ENCODE assay signal across 1 cellular context in the genomic region with DNA sequence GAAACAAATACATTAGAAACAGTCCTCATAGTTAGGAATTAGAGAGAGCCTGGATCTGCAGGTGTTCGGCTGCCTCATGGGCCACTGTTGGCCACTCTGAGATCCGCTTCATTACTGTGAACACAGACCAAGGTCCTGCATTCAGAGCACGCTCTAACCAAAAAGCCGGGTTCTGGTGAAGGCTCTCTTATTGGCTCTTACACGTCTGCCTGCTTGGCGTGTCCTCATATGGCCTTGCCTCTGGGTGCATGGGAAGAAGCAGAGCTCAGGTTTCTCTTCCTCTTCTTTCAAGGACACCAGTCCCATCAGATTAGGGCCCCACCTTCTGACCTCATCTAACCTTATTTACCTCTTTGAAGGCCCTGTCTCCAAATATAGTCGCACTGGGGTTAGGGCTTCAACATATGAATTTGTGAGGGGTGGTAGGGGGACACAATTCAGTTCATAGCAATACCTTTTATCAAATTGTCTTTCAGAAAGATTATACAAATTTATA.
A peak's percentile ranks its signal among the peaks of the same experiment; 100 is the strongest.
TF ChIP-seq lines count a peak whose summit lies in the region.

No MANE protein-coding gene starts in this region.

TF ChIP-seq in HepG2, 621 proteins besides CTCF, POLR2A, EP300 and RAD21 (continued from another document and continues in another):
- TF ChIP-seq PRMT3 (CRISPR knock-in tag; IDR thresholded peaks at IDR 0.05; ENCODE audit: borderline replicate concordance, low read depth) (no peak), MAZ (IDR thresholded peaks at IDR 0.05; ENCODE audit: borderline replicate concordance, low read depth, low read length) (no peak), MAZ (CRISPR knock-in tag; IDR thresholded peaks at IDR 0.05; ENCODE audit: low read depth) (no peak), ZNF737 (CRISPR knock-in tag; IDR thresholded peaks at IDR 0.05; ENCODE audit: borderline replicate concordance) (no peak), NFYC (CRISPR knock-in tag; IDR thresholded peaks at IDR 0.05) (peak; percentile 11; the same call in 1 of the 2 replicates), CC2D1A (CRISPR knock-in tag; IDR thresholded peaks at IDR 0.05) (no peak), ELF3 (CRISPR knock-in tag; IDR thresholded peaks at IDR 0.05) (peak; percentile 51; the same call in 1 of the 2 replicates), ZNF441 (CRISPR knock-in tag; IDR thresholded peaks at IDR 0.05; ENCODE audit: borderline replicate concordance) (peak; percentile 38; the same call in 1 of the 2 replicates), EEA1 (CRISPR knock-in tag; IDR thresholded peaks at IDR 0.05; ENCODE audit: borderline replicate concordance) (no peak), GTF2F1 (IDR thresholded peaks at IDR 0.05; ENCODE audit: low read length) (no peak), HMG20A (CRISPR knock-in tag; IDR thresholded peaks at IDR 0.05; ENCODE audit: borderline replicate concordance) (peak; percentile 39; the same call in 1 of the 2 replicates), POLR2AphosphoS5 (IDR thresholded peaks at IDR 0.05; ENCODE audit: low read depth, low read length) (no peak), ZC3H4 (CRISPR knock-in tag; IDR thresholded peaks at IDR 0.05; ENCODE audit: borderline replicate concordance) (no peak), ZNF431 (CRISPR knock-in tag; IDR thresholded peaks at IDR 0.05; ENCODE audit: borderline replicate concordance, low read depth) (no peak), GFI1 (CRISPR knock-in tag; IDR thresholded peaks at IDR 0.05; ENCODE audit: borderline replicate concordance) (no peak), CBX1 (IDR thresholded peaks at IDR 0.05; ENCODE audit: low read depth) (no peak), HDAC6 (IDR thresholded peaks at IDR 0.05; ENCODE audit: low read depth, low read length) (no peak), FOXM1 (CRISPR knock-in tag; IDR thresholded peaks at IDR 0.05) (no peak), ZNF772 (CRISPR knock-in tag; IDR thresholded peaks at IDR 0.05) (no peak)
- TF ChIP-seq, protein P1, sequence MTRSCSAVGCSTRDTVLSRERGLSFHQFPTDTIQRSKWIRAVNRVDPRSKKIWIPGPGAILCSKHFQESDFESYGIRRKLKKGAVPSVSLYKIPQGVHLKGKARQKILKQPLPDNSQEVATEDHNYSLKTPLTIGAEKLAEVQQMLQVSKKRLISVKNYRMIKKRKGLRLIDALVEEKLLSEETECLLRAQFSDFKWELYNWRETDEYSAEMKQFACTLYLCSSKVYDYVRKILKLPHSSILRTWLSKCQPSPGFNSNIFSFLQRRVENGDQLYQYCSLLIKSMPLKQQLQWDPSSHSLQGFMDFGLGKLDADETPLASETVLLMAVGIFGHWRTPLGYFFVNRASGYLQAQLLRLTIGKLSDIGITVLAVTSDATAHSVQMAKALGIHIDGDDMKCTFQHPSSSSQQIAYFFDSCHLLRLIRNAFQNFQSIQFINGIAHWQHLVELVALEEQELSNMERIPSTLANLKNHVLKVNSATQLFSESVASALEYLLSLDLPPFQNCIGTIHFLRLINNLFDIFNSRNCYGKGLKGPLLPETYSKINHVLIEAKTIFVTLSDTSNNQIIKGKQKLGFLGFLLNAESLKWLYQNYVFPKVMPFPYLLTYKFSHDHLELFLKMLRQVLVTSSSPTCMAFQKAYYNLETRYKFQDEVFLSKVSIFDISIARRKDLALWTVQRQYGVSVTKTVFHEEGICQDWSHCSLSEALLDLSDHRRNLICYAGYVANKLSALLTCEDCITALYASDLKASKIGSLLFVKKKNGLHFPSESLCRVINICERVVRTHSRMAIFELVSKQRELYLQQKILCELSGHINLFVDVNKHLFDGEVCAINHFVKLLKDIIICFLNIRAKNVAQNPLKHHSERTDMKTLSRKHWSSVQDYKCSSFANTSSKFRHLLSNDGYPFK (CRISPR knock-in tag; IDR thresholded peaks at IDR 0.05; ENCODE audit: borderline replicate concordance), result no peak
- TF ChIP-seq, protein P2, sequence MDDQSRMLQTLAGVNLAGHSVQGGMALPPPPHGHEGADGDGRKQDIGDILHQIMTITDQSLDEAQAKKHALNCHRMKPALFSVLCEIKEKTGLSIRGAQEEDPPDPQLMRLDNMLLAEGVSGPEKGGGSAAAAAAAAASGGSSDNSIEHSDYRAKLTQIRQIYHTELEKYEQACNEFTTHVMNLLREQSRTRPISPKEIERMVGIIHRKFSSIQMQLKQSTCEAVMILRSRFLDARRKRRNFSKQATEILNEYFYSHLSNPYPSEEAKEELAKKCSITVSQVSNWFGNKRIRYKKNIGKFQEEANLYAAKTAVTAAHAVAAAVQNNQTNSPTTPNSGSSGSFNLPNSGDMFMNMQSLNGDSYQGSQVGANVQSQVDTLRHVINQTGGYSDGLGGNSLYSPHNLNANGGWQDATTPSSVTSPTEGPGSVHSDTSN (CRISPR knock-in tag; IDR thresholded peaks at IDR 0.05; ENCODE audit: borderline replicate concordance), result no peak
- TF ChIP-seq, protein P3, sequence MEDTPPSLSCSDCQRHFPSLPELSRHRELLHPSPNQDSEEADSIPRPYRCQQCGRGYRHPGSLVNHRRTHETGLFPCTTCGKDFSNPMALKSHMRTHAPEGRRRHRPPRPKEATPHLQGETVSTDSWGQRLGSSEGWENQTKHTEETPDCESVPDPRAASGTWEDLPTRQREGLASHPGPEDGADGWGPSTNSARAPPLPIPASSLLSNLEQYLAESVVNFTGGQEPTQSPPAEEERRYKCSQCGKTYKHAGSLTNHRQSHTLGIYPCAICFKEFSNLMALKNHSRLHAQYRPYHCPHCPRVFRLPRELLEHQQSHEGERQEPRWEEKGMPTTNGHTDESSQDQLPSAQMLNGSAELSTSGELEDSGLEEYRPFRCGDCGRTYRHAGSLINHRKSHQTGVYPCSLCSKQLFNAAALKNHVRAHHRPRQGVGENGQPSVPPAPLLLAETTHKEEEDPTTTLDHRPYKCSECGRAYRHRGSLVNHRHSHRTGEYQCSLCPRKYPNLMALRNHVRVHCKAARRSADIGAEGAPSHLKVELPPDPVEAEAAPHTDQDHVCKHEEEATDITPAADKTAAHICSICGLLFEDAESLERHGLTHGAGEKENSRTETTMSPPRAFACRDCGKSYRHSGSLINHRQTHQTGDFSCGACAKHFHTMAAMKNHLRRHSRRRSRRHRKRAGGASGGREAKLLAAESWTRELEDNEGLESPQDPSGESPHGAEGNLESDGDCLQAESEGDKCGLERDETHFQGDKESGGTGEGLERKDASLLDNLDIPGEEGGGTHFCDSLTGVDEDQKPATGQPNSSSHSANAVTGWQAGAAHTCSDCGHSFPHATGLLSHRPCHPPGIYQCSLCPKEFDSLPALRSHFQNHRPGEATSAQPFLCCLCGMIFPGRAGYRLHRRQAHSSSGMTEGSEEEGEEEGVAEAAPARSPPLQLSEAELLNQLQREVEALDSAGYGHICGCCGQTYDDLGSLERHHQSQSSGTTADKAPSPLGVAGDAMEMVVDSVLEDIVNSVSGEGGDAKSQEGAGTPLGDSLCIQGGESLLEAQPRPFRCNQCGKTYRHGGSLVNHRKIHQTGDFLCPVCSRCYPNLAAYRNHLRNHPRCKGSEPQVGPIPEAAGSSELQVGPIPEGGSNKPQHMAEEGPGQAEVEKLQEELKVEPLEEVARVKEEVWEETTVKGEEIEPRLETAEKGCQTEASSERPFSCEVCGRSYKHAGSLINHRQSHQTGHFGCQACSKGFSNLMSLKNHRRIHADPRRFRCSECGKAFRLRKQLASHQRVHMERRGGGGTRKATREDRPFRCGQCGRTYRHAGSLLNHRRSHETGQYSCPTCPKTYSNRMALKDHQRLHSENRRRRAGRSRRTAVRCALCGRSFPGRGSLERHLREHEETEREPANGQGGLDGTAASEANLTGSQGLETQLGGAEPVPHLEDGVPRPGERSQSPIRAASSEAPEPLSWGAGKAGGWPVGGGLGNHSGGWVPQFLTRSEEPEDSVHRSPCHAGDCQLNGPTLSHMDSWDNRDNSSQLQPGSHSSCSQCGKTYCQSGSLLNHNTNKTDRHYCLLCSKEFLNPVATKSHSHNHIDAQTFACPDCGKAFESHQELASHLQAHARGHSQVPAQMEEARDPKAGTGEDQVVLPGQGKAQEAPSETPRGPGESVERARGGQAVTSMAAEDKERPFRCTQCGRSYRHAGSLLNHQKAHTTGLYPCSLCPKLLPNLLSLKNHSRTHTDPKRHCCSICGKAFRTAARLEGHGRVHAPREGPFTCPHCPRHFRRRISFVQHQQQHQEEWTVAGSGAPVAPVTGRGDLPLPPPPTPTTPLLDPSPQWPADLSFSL (CRISPR knock-in tag; IDR thresholded peaks at IDR 0.05), result no peak
- TF ChIP-seq, protein P4, sequence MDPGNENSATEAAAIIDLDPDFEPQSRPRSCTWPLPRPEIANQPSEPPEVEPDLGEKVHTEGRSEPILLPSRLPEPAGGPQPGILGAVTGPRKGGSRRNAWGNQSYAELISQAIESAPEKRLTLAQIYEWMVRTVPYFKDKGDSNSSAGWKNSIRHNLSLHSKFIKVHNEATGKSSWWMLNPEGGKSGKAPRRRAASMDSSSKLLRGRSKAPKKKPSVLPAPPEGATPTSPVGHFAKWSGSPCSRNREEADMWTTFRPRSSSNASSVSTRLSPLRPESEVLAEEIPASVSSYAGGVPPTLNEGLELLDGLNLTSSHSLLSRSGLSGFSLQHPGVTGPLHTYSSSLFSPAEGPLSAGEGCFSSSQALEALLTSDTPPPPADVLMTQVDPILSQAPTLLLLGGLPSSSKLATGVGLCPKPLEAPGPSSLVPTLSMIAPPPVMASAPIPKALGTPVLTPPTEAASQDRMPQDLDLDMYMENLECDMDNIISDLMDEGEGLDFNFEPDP (CRISPR knock-in tag; conservative IDR thresholded peaks at IDR 0.05), result no peak
- TF ChIP-seq, protein P5, sequence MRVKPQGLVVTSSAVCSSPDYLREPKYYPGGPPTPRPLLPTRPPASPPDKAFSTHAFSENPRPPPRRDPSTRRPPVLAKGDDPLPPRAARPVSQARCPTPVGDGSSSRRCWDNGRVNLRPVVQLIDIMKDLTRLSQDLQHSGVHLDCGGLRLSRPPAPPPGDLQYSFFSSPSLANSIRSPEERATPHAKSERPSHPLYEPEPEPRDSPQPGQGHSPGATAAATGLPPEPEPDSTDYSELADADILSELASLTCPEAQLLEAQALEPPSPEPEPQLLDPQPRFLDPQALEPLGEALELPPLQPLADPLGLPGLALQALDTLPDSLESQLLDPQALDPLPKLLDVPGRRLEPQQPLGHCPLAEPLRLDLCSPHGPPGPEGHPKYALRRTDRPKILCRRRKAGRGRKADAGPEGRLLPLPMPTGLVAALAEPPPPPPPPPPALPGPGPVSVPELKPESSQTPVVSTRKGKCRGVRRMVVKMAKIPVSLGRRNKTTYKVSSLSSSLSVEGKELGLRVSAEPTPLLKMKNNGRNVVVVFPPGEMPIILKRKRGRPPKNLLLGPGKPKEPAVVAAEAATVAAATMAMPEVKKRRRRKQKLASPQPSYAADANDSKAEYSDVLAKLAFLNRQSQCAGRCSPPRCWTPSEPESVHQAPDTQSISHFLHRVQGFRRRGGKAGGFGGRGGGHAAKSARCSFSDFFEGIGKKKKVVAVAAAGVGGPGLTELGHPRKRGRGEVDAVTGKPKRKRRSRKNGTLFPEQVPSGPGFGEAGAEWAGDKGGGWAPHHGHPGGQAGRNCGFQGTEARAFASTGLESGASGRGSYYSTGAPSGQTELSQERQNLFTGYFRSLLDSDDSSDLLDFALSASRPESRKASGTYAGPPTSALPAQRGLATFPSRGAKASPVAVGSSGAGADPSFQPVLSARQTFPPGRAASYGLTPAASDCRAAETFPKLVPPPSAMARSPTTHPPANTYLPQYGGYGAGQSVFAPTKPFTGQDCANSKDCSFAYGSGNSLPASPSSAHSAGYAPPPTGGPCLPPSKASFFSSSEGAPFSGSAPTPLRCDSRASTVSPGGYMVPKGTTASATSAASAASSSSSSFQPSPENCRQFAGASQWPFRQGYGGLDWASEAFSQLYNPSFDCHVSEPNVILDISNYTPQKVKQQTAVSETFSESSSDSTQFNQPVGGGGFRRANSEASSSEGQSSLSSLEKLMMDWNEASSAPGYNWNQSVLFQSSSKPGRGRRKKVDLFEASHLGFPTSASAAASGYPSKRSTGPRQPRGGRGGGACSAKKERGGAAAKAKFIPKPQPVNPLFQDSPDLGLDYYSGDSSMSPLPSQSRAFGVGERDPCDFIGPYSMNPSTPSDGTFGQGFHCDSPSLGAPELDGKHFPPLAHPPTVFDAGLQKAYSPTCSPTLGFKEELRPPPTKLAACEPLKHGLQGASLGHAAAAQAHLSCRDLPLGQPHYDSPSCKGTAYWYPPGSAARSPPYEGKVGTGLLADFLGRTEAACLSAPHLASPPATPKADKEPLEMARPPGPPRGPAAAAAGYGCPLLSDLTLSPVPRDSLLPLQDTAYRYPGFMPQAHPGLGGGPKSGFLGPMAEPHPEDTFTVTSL (CRISPR knock-in tag; IDR thresholded peaks at IDR 0.05; ENCODE audit: borderline replicate concordance), result 0 out of 2 replicates have a peak, but pooled peaks have one; percentile 18
- TF ChIP-seq, protein P6, sequence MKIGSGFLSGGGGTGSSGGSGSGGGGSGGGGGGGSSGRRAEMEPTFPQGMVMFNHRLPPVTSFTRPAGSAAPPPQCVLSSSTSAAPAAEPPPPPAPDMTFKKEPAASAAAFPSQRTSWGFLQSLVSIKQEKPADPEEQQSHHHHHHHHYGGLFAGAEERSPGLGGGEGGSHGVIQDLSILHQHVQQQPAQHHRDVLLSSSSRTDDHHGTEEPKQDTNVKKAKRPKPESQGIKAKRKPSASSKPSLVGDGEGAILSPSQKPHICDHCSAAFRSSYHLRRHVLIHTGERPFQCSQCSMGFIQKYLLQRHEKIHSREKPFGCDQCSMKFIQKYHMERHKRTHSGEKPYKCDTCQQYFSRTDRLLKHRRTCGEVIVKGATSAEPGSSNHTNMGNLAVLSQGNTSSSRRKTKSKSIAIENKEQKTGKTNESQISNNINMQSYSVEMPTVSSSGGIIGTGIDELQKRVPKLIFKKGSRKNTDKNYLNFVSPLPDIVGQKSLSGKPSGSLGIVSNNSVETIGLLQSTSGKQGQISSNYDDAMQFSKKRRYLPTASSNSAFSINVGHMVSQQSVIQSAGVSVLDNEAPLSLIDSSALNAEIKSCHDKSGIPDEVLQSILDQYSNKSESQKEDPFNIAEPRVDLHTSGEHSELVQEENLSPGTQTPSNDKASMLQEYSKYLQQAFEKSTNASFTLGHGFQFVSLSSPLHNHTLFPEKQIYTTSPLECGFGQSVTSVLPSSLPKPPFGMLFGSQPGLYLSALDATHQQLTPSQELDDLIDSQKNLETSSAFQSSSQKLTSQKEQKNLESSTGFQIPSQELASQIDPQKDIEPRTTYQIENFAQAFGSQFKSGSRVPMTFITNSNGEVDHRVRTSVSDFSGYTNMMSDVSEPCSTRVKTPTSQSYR (CRISPR knock-in tag; IDR thresholded peaks at IDR 0.05; ENCODE audit: borderline replicate concordance), result no peak
- TF ChIP-seq, protein P7, sequence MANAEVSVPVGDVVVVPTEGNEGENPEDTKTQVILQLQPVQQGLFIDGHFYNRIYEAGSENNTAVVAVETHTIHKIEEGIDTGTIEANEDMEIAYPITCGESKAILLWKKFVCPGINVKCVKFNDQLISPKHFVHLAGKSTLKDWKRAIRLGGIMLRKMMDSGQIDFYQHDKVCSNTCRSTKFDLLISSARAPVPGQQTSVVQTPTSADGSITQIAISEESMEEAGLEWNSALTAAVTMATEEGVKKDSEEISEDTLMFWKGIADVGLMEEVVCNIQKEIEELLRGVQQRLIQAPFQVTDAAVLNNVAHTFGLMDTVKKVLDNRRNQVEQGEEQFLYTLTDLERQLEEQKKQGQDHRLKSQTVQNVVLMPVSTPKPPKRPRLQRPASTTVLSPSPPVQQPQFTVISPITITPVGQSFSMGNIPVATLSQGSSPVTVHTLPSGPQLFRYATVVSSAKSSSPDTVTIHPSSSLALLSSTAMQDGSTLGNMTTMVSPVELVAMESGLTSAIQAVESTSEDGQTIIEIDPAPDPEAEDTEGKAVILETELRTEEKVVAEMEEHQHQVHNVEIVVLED (CRISPR knock-in tag; IDR thresholded peaks at IDR 0.05; ENCODE audit: borderline replicate concordance), result no peak
- TF ChIP-seq, protein P8, sequence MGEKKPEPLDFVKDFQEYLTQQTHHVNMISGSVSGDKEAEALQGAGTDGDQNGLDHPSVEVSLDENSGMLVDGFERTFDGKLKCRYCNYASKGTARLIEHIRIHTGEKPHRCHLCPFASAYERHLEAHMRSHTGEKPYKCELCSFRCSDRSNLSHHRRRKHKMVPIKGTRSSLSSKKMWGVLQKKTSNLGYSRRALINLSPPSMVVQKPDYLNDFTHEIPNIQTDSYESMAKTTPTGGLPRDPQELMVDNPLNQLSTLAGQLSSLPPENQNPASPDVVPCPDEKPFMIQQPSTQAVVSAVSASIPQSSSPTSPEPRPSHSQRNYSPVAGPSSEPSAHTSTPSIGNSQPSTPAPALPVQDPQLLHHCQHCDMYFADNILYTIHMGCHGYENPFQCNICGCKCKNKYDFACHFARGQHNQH (CRISPR knock-in tag; IDR thresholded peaks at IDR 0.05), result peak; percentile 35; the same call in 1 of the 2 replicates
